ENCODE assay signal across 26 cellular contexts in the genomic region with DNA sequence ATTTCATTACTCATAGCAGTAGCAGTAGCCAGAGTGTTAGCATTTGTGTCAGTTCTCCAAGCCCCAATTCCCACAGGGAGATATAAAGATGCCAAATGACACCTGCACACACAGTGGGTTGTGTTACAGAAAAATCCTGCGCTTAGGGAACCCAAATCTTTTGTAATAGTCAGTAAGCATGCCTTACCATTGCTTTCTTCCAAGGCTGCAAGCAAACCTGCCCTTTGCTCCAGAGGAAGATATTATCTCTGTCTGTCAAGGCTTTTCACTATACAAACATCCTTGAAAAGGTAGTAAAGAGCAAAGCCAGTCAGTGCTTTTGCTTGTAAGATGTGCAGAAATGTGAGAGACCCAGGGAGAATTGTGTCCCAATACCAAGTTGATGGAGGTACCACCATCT. TPM values are rescaled to one million over a fixed set of nuclear protein-coding genes. Genes with fewer than 3 reads are reported as not detected.
"Had no signal": no experiment of that assay in that cellular context is flagged by ENCODE, and none has a peak within 500 bp of the region (broad histone marks: within the 10 kb centered on the region; RNA-seq: fewer than 3 reads in every experiment).

No MANE protein-coding gene starts in this region.

- H3K4me1 ChIP-seq: parathyroid adenoma had no signal

- H3K4me3 ChIP-seq: gastroesophageal sphincter, heart left ventricle, hepatocyte, lung, neural progenitor cell, right lobe of liver, smooth muscle cell, stomach, thyroid gland had no signal

- H3K27ac Mint-ChIP-seq: effector memory CD8-positive, alpha-beta T cell; naive thymus-derived CD4-positive, alpha-beta T cell; nephron; neural progenitor cell; progenitor cell of endocrine pancreas; type B pancreatic cell had no signal

- H3K36me3 Mint-ChIP-seq: neural progenitor cell had no signal

- H3K27me3 ChIP-seq: foreskin keratinocyte, hepatocyte, right lobe of liver, thyroid gland had no signal

- H3K9ac ChIP-seq: neural progenitor cell, parathyroid adenoma had no signal

- FAIRE-seq: kidney had no signal

- H3K36me3 ChIP-seq: gastroesophageal sphincter, heart left ventricle, neural progenitor cell, right lobe of liver, stomach, thyroid gland had no signal

- H3K27ac ChIP-seq: epithelial cell of prostate, foreskin keratinocyte, gastroesophageal sphincter, heart left ventricle, hepatocyte, neural progenitor cell, parathyroid adenoma, right lobe of liver, stomach, thyroid gland had no signal

- H3K27me3 Mint-ChIP-seq: effector memory CD8-positive, alpha-beta T cell; progenitor cell of endocrine pancreas; type B pancreatic cell had no signal

- H2AFZ ChIP-seq: hepatocyte, neural progenitor cell, parathyroid adenoma had no signal

- H3K4me3 Mint-ChIP-seq: effector memory CD8-positive, alpha-beta T cell; naive thymus-derived CD4-positive, alpha-beta T cell; nephron; neural progenitor cell; type B pancreatic cell had no signal

- H3K9me3 ChIP-seq: gastroesophageal sphincter, heart left ventricle, right lobe of liver, stomach, thyroid gland had no signal

- H3K79me2 ChIP-seq: hepatocyte, parathyroid adenoma had no signal

- DNase-seq: cortex of kidney; effector memory CD8-positive, alpha-beta T cell; foreskin keratinocyte; heart left ventricle; kidney; mesendoderm; midbrain; naive thymus-derived CD4-positive, alpha-beta T cell; right lobe of liver; stimulated activated CD4-positive, alpha-beta T cell treated with anti-CD3 and anti-CD28 coated beads, Interleukin-12 subunit alpha, Interleukin-12 subunit beta, amount 100 ng/mL, for 4 hours; stimulated activated CD4-positive, alpha-beta T cell treated with anti-CD3 and anti-CD28 coated beads, Interleukin-1b, Interleukin-23, amount 100 ng/mL, for 48 hours; stimulated activated CD4-positive, alpha-beta T cell treated with anti-CD3 and anti-CD28 coated beads, Interleukin-4, amount 100 ng/mL, for 1 hour; stimulated activated CD8-positive, alpha-beta memory T cell treated with anti-CD3 and anti-CD28 coated beads, Interleukin-4, amount 100 ng/mL, for 48 hours; stimulated activated naive CD4-positive, alpha-beta T cell; stomach; thyroid gland had no signal

- H3K4me2 ChIP-seq: hepatocyte, neural progenitor cell, smooth muscle cell had no signal

- H3K9me3 Mint-ChIP-seq: effector memory CD8-positive, alpha-beta T cell; nephron; neural progenitor cell; type B pancreatic cell had no signal

RNA-seq across cellular contexts. Expression of a gene that starts 2.9 kb away (rescaled TPM):
- polyA plus RNA-seq: smooth muscle cell had no signal
